In genomic region chr22:21000987-21001600, GRCh38 we compare ENCODE assay signal across 1 cellular context.
TF ChIP-seq lines count a peak whose summit lies in the region.

No MANE protein-coding gene starts in this region.

TF ChIP-seq in GM23338, 12 proteins besides CTCF, POLR2A, EP300 and RAD21:
- TF ChIP-seq ZNF462 (CRISPR knock-in tag; IDR thresholded peaks at IDR 0.05) (no peak), ZNF331 (CRISPR knock-in tag; IDR thresholded peaks at IDR 0.05; ENCODE audit: low read depth) (no peak), CREB1 (CRISPR knock-in tag; IDR thresholded peaks at IDR 0.05; ENCODE audit: low read depth) (no peak), EZH2 (IDR thresholded peaks at IDR 0.05; ENCODE audit: low read depth, unreplicated experiment) (no peak), EZH2phosphoT487 (IDR thresholded peaks at IDR 0.05; ENCODE audit: unreplicated experiment) (no peak), STAT1 (IDR thresholded peaks at IDR 0.05; ENCODE audit: unreplicated experiment) (no peak), ZNF114 (CRISPR knock-in tag; IDR thresholded peaks at IDR 0.05) (no peak), NANOG (IDR thresholded peaks at IDR 0.05; ENCODE audit: borderline replicate concordance) (no peak), JUNB (IDR thresholded peaks at IDR 0.05; ENCODE audit: unreplicated experiment) (no peak), POLR2AphosphoS5 (IDR thresholded peaks at IDR 0.05; ENCODE audit: low read depth) (no peak)
- TF ChIP-seq, protein P1, sequence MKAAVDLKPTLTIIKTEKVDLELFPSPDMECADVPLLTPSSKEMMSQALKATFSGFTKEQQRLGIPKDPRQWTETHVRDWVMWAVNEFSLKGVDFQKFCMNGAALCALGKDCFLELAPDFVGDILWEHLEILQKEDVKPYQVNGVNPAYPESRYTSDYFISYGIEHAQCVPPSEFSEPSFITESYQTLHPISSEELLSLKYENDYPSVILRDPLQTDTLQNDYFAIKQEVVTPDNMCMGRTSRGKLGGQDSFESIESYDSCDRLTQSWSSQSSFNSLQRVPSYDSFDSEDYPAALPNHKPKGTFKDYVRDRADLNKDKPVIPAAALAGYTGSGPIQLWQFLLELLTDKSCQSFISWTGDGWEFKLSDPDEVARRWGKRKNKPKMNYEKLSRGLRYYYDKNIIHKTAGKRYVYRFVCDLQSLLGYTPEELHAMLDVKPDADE (IDR thresholded peaks at IDR 0.05) = no peak
- TF ChIP-seq, protein P2, sequence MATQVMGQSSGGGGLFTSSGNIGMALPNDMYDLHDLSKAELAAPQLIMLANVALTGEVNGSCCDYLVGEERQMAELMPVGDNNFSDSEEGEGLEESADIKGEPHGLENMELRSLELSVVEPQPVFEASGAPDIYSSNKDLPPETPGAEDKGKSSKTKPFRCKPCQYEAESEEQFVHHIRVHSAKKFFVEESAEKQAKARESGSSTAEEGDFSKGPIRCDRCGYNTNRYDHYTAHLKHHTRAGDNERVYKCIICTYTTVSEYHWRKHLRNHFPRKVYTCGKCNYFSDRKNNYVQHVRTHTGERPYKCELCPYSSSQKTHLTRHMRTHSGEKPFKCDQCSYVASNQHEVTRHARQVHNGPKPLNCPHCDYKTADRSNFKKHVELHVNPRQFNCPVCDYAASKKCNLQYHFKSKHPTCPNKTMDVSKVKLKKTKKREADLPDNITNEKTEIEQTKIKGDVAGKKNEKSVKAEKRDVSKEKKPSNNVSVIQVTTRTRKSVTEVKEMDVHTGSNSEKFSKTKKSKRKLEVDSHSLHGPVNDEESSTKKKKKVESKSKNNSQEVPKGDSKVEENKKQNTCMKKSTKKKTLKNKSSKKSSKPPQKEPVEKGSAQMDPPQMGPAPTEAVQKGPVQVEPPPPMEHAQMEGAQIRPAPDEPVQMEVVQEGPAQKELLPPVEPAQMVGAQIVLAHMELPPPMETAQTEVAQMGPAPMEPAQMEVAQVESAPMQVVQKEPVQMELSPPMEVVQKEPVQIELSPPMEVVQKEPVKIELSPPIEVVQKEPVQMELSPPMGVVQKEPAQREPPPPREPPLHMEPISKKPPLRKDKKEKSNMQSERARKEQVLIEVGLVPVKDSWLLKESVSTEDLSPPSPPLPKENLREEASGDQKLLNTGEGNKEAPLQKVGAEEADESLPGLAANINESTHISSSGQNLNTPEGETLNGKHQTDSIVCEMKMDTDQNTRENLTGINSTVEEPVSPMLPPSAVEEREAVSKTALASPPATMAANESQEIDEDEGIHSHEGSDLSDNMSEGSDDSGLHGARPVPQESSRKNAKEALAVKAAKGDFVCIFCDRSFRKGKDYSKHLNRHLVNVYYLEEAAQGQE (IDR thresholded peaks at IDR 0.05; ENCODE audit: unreplicated experiment) = no peak
